In genomic region chr13:112738606-112739005, GRCh38 we compare ENCODE assay signal across 25 cellular contexts. TPM values are rescaled to one million over a fixed set of nuclear protein-coding genes. Genes with fewer than 3 reads are reported as not detected.
DNase-seq lines count a peak whose midpoint lies in the region; ATAC-seq, FAIRE-seq and TF ChIP-seq lines count a peak whose summit lies in the region.
"Had no signal": no experiment of that assay in that cellular context is flagged by ENCODE, and none has a peak within 500 bp of the region (broad histone marks: within the 10 kb centered on the region; RNA-seq: fewer than 3 reads in every experiment).

No MANE protein-coding gene starts in this region.

- H3K27ac ChIP-seq in K562 (ENCODE audit: extremely low read depth, low read depth, low read length) (no peak overlapping the region), osteoblast (ENCODE audit: low read depth, low read length) (no peak overlapping the region), substantia nigra (ENCODE audit: low read depth, low read length, poor library complexity, severe bottlenecking) (peak overlapping the region; percentile 61)
- H3K27ac ChIP-seq: A549; BLaER1 treated with 17β-estradiol and CSF1 and Interleukin-3, amounts not matched to agents 10 nM and 100 nM had no signal

- H3K9me1 ChIP-seq in K562 (ENCODE audit: control insufficient read depth, insufficient read depth, low read length): no peaks in the 10 kb centered on the region

- CTCF ChIA-PET in K562 (lab: Yijun Ruan, JAX; ENCODE audit: low intra/inter-chr PET ratio): no interaction called here
- CTCF ChIA-PET in activated CD8-positive, alpha-beta T cell treated with anti-CD3 and anti-CD28 coated beads, Interleukin-2, amount 10 ng/mL, durations not matched to agents 7 days and 5 days (lab: Charles Lee): no interaction called here

- 0 out of 3 replicates have a peak, but pooled peaks have one; percentile 28 for ATAC-seq in K562
- ATAC-seq in activated CD8-positive, alpha-beta T cell treated with anti-CD3 and anti-CD28 coated beads, Interleukin-2, amount 10 ng/mL, durations not matched to agents 7 days and 5 days: no peak
- ATAC-seq: A549, GM12878, GM23338 had no signal

- no peak for TF ChIP-seq EP300 in K562 (IDR thresholded peaks at IDR 0.05; ENCODE audit: low read length)

- no peak overlapping the region for H3K4me3 Mint-ChIP-seq in activated CD8-positive, alpha-beta T cell treated with anti-CD3 and anti-CD28 coated beads, Interleukin-2, amount 10 ng/mL, durations not matched to agents 7 days and 5 days
- H3K4me3 Mint-ChIP-seq: CD14-positive monocyte; CD4-positive, alpha-beta T cell; CD8-positive, alpha-beta memory T cell; GM23338; HFFc6 had no signal

- H3K36me3 Mint-ChIP-seq in activated CD8-positive, alpha-beta T cell treated with anti-CD3 and anti-CD28 coated beads, Interleukin-2, amount 10 ng/mL, durations not matched to agents 7 days and 5 days (ENCODE audit: low read depth): no peaks in the 10 kb centered on the region
- H3K36me3 Mint-ChIP-seq: CD8-positive, alpha-beta memory T cell had no signal

- in situ Hi-C loops in K562 (cut with MboI): no loop called here

- TF ChIP-seq POLR2A in K562 (conservative IDR thresholded peaks at IDR 0.05): no peak
- TF ChIP-seq POLR2A in lower leg skin (IDR thresholded peaks at IDR 0.05): no peak

- no peak for TF ChIP-seq CTCF in K562 (IDR thresholded peaks at IDR 0.05 in 2 of 3, conservative IDR thresholded peaks at IDR 0.05 in 1 of 3; ENCODE audit: insufficient read depth in 2 of 3, low read depth in 1 of 3, low read length in 3 of 3)
- no peak for TF ChIP-seq CTCF in osteoblast (IDR thresholded peaks at IDR 0.05; ENCODE audit: extremely low read depth, low read depth, low read length)
- no peak for TF ChIP-seq CTCF in lower leg skin (IDR thresholded peaks at IDR 0.05)

- no peaks in the 10 kb centered on the region for H3K4me1 Mint-ChIP-seq in activated CD8-positive, alpha-beta T cell treated with anti-CD3 and anti-CD28 coated beads, Interleukin-2, amount 10 ng/mL, durations not matched to agents 7 days and 5 days (ENCODE audit: low read depth)

- H3K27ac Mint-ChIP-seq in activated CD8-positive, alpha-beta T cell treated with anti-CD3 and anti-CD28 coated beads, Interleukin-2, amount 10 ng/mL, durations not matched to agents 7 days and 5 days: no peak overlapping the region
- H3K27ac Mint-ChIP-seq: CD14-positive monocyte; CD4-positive, alpha-beta T cell; CD8-positive, alpha-beta memory T cell; HFFc6 had no signal

- H3K9ac ChIP-seq in K562 (ENCODE audit: insufficient read depth in 1 of 2, low read depth in 2 of 2, low read length in 2 of 2): no peak overlapping the region
- H3K9ac ChIP-seq: BLaER1 treated with 17β-estradiol and CSF1 and Interleukin-3, amounts not matched to agents 10 nM and 100 nM had no signal

- no peak for TF ChIP-seq RAD21 in K562 (CRISPR knock-in tag; conservative IDR thresholded peaks at IDR 0.05 in 1 of 2, IDR thresholded peaks at IDR 0.05 in 1 of 2)

- DNase-seq in K562 (ENCODE audit: extremely low read depth in 1 of 4, low spot score in 3 of 4): no peak
- DNase-seq in osteoblast (ENCODE audit: insufficient read length, low spot score, missing footprints): peak; percentile 15
- DNase-seq in substantia nigra (lab: John Stamatoyannopoulos, UW): no peak
- no peak for DNase-seq in GM19238 (ENCODE audit: insufficient read length, low spot score)
- no peak for DNase-seq in activated CD8-positive, alpha-beta T cell treated with anti-CD3 and anti-CD28 coated beads, Interleukin-2, amount 10 ng/mL, durations not matched to agents 7 days and 5 days
- no peak for DNase-seq in lower leg skin (ENCODE audit: low spot score in 2 of 2)
- DNase-seq: 8988T; ACHN; AML-193; BE2C; CD4-positive, alpha-beta T cell; CD8-positive, alpha-beta memory T cell; DMS 273 treated with DMSO at 0.1 percent for 48 hours; DMS79; EL; GDM1; HFFc6 had no signal

- BruUV-seq in K562 (replicated peaks; lab: Mats Ljungman, UMichigan): no TSS peak

- H2AFZ ChIP-seq in K562 (ENCODE audit: low read depth, low read length) (no peak overlapping the region), osteoblast (ENCODE audit: low read length) (no peak overlapping the region)
- H2AFZ ChIP-seq: GM23338 had no signal

- H3K4me1 ChIP-seq in K562 (replicated peaks in 1 of 2; ENCODE audit: control insufficient read depth in 2 of 2, insufficient read depth in 2 of 2, low read length in 2 of 2) (peaks cover 13 to 15% of the 10 kb centered on the region in 2 experiments; a peak in 4 of 5 replicates), osteoblast (ENCODE audit: insufficient read depth, low read length) (peaks cover 14% of the 10 kb centered on the region)
- H3K4me1 ChIP-seq: A549, HAP-1 had no signal

- no peaks in the 10 kb centered on the region for H3K27me3 Mint-ChIP-seq in activated CD8-positive, alpha-beta T cell treated with anti-CD3 and anti-CD28 coated beads, Interleukin-2, amount 10 ng/mL, durations not matched to agents 7 days and 5 days (ENCODE audit: low read depth)
- H3K27me3 Mint-ChIP-seq: CD4-positive, alpha-beta T cell; CD8-positive, alpha-beta memory T cell had no signal

- H3K9me3 Mint-ChIP-seq in activated CD8-positive, alpha-beta T cell treated with anti-CD3 and anti-CD28 coated beads, Interleukin-2, amount 10 ng/mL, durations not matched to agents 7 days and 5 days (ENCODE audit: insufficient read depth): no peaks in the 10 kb centered on the region
- H3K9me3 Mint-ChIP-seq: CD14-positive monocyte; CD4-positive, alpha-beta T cell; CD8-positive, alpha-beta memory T cell; GM23338; HFFc6 had no signal

- H3K79me2 ChIP-seq in K562 (ENCODE audit: control insufficient read depth, insufficient read depth, low read length): peaks cover 61% of the 10 kb centered on the region
- H3K79me2 ChIP-seq in osteoblast (ENCODE audit: insufficient read depth, low read length): peaks cover 12% of the 10 kb centered on the region

- FAIRE-seq in K562 (lab: Jason Lieb, UNC): no peak
- FAIRE-seq: A549, D721Med, GM12878, H54 had no signal

- H3K27me3 ChIP-seq in K562 (ENCODE audit: control insufficient read depth in 2 of 2, insufficient read depth in 2 of 2, low read length in 2 of 2) (no peaks in the 10 kb centered on the region), osteoblast (ENCODE audit: insufficient read depth, low read length) (no peaks in the 10 kb centered on the region)
- H3K27me3 ChIP-seq: BE2C; BLaER1 treated with 17β-estradiol and CSF1 and Interleukin-3, amounts not matched to agents 10 nM and 100 nM had no signal

- H3K9me3 ChIP-seq in K562 (replicated peaks; ENCODE audit: control insufficient read depth, insufficient read depth, low read depth, low read length) (no peaks in the 10 kb centered on the region), osteoblast (ENCODE audit: low read depth, low read length) (no peaks in the 10 kb centered on the region)
- H3K9me3 ChIP-seq: A549; BE2C; BLaER1 treated with 17β-estradiol and CSF1 and Interleukin-3, amounts not matched to agents 10 nM and 100 nM; HAP-1 had no signal

- 75% methylated on average over 1 of the region's 7 CpGs for WGBS in K562 (ENCODE audit: insufficient coverage, low coverage, missing lambda C conversion rate)
- 82 to 92% methylated on average over 7 of the region's 7 CpGs for WGBS in lower leg skin, 2 donors

- H3K4me3 ChIP-seq in K562 (no peak overlapping the region), osteoblast (ENCODE audit: insufficient read depth, low read length) (no peak overlapping the region), lower leg skin (ENCODE audit: low read depth, poor library complexity, severe bottlenecking) (no peak overlapping the region)
- H3K4me3 ChIP-seq: A549; BLaER1 treated with 17β-estradiol and CSF1 and Interleukin-3, amounts not matched to agents 10 nM and 100 nM; GM12878; GM23338; HAP-1 had no signal

- intact Hi-C loops in K562 (cut with micrococcal nuclease) (no loop called here), lower leg skin (cut with DNase I; ENCODE audit: low total_unique reads) (no loop called here)

- H4K20me1 ChIP-seq in K562 (replicated peaks; ENCODE audit: control insufficient read depth, insufficient read depth, low read length) (peaks cover 24% of the 10 kb centered on the region), osteoblast (ENCODE audit: insufficient read depth, low read length) (peaks cover 9% of the 10 kb centered on the region)

- H3K4me2 ChIP-seq in K562 (ENCODE audit: insufficient read depth, low read length) (no peak overlapping the region), osteoblast (ENCODE audit: insufficient read depth, low read length) (no peak overlapping the region)
- H3K4me2 ChIP-seq: A549, GM23338 had no signal

- H3K36me3 ChIP-seq in K562 (ENCODE audit: control insufficient read depth, insufficient read depth, low read length): no peaks in the 10 kb centered on the region
- no peaks in the 10 kb centered on the region for H3K36me3 ChIP-seq in osteoblast (ENCODE audit: insufficient read depth, low read length)
- H3K36me3 ChIP-seq: BE2C, HAP-1 had no signal

- POLR2A ChIA-PET in K562 (lab: Yijun Ruan, JAX): interaction anchor here (0.6 kb wide), 1 partner anchor 88 kb away, joined by 3 read pairs; no protein-coding TSS in a partner anchor
- POLR2A ChIA-PET in activated CD8-positive, alpha-beta T cell treated with anti-CD3 and anti-CD28 coated beads, Interleukin-2, amount 10 ng/mL, durations not matched to agents 7 days and 5 days (lab: Charles Lee): no interaction called here

TF ChIP-seq in K562, 482 proteins besides CTCF, POLR2A, EP300 and RAD21:
- no peak for TF ChIP-seq MCM3 (IDR thresholded peaks at IDR 0.05)

RNA-seq across cellular contexts. Expression of gene ATP11A, which starts 48.8 kb away (rescaled TPM):
- total RNA-seq in K562 (2011; cell fraction: chromatin; rRNA removed; ENCODE audit: low replicate concordance): 106 and 127 TPM in 2 replicates
- 46.5 and 55.5 TPM in 2 replicates for total RNA-seq in K562 (2011; cell fraction: nucleolus; rRNA removed)
- 73.7 and 99.4 TPM in 2 replicates for total RNA-seq in K562 (2011; cell fraction: nucleoplasm; rRNA removed)
- total RNA-seq in K562 (2014; rRNA removed) (4.2 and 5.4 TPM in 2 replicates), K562 (2014; rRNA removed; fragmentation: Illumina TruSeq; extraction: Trizol) (4.8 and 5.5 TPM in 2 replicates), K562 (2015; rRNA removed; fragmentation: Illumina TruSeq; extraction: Trizol) (3.4 TPM in 2 replicates), K562 (2021) (28.6 and 34.2 TPM in 2 replicates), osteoblast (7.6 and 7.7 TPM in 2 replicates), lower leg skin (10 to 100 TPM; 23.3 to 35.5 (median 31.1) TPM)
- polyA plus RNA-seq in K562 (2011; rRNA removed) (2.9 and 4.3 TPM in 2 replicates), K562 (2014; fragmentation: Illumina TruSeq; extraction: Trizol) (9.0 and 11.1 TPM in 2 replicates), K562 (2014; fragmentation: Nextera tagmentation; extraction: Ambion mirVana) (under 1 TPM; 0.38 to 0.55 TPM), K562 (2014; rRNA removed) (8.4 and 8.6 TPM in 2 replicates)
- polyA plus RNA-seq in K562 (2011; cell fraction: cytosol; rRNA removed): 3.6 and 3.8 TPM in 2 replicates
- polyA plus RNA-seq in K562 (2011; cell fraction: nucleus; rRNA removed): 41.4 and 54.7 TPM in 2 replicates
- polyA plus RNA-seq in K562 (2012): 9.8 and 16.5 TPM in 2 replicates
- polyA minus RNA-seq in K562 (2011; rRNA and poly(A)+ RNA removed): 8.1 and 10.1 TPM in 2 replicates
- polyA minus RNA-seq in K562 (2011; cell fraction: cytosol; rRNA and poly(A)+ RNA removed): 9.3 and 15.4 TPM in 2 replicates
- polyA minus RNA-seq in K562 (2011; cell fraction: nucleus; rRNA and poly(A)+ RNA removed): 19.8 and 28.4 TPM in 2 replicates
- total RNA-seq in activated CD8-positive, alpha-beta T cell treated with anti-CD3 and anti-CD28 coated beads, Interleukin-2, amount 10 ng/mL, durations not matched to agents 7 days and 5 days: 10 to 100 TPM; 35.6 to 38.3 TPM
